In genomic region chr14:87055007-87055406, GRCh38 we compare ENCODE assay signal across 29 cellular contexts.
"Had no signal": no experiment of that assay in that cellular context is flagged by ENCODE, and none has a peak within 500 bp of the region (broad histone marks: within the 10 kb centered on the region; RNA-seq: fewer than 3 reads in every experiment).

No MANE protein-coding gene starts in this region.

- H3K9me3 Mint-ChIP-seq: activated naive CD4-positive, alpha-beta T cell treated with anti-CD3 and anti-CD28 coated beads, Interleukin-2, amount 10 ng/mL, durations not matched to agents 7 days and 5 days had no signal

- H3K27me3 Mint-ChIP-seq: activated CD4-positive, alpha-beta memory T cell treated with anti-CD3 and anti-CD28 coated beads, Interleukin-2, amount 10 ng/mL, durations not matched to agents 7 days and 5 days; activated CD8-positive, alpha-beta memory T cell treated with anti-CD3 and anti-CD28 coated beads, Interleukin-2, amount 10 ng/mL, durations not matched to agents 7 days and 5 days; activated naive CD4-positive, alpha-beta T cell treated with anti-CD3 and anti-CD28 coated beads, Interleukin-2, amount 10 ng/mL, durations not matched to agents 7 days and 5 days; activated naive CD8-positive, alpha-beta T cell treated with anti-CD3 and anti-CD28 coated beads, Interleukin-2, amount 50 U/mL, for 24 hours; brain had no signal

- H3K36me3 Mint-ChIP-seq: activated CD8-positive, alpha-beta memory T cell treated with anti-CD3 and anti-CD28 coated beads, Interleukin-2, amount 10 ng/mL, durations not matched to agents 7 days and 5 days; activated naive CD4-positive, alpha-beta T cell treated with anti-CD3 and anti-CD28 coated beads, Interleukin-2, amount 10 ng/mL, durations not matched to agents 7 days and 5 days; activated naive CD8-positive, alpha-beta T cell; brain had no signal

- H3K4me1 Mint-ChIP-seq: activated CD4-positive, alpha-beta memory T cell treated with anti-CD3 and anti-CD28 coated beads, Interleukin-2, amount 10 ng/mL, durations not matched to agents 7 days and 5 days; activated CD8-positive, alpha-beta memory T cell treated with anti-CD3 and anti-CD28 coated beads, Interleukin-2, amount 10 ng/mL, durations not matched to agents 7 days and 5 days; activated naive CD4-positive, alpha-beta T cell treated with anti-CD3 and anti-CD28 coated beads, Interleukin-2, amount 10 ng/mL, durations not matched to agents 7 days and 5 days; activated naive CD8-positive, alpha-beta T cell treated with anti-CD3 and anti-CD28 coated beads, Interleukin-2, amount 50 U/mL, for 24 hours; brain had no signal

- DNase-seq: activated CD4-positive, alpha-beta memory T cell treated with anti-CD3 and anti-CD28 coated beads, Interleukin-2, amount 10 ng/mL, durations not matched to agents 7 days and 5 days; activated CD4-positive, alpha-beta T cell treated with anti-CD3 and anti-CD28 coated beads for 1 hour; activated CD4-positive, alpha-beta T cell treated with anti-CD3 and anti-CD28 coated beads for 48 hours; activated CD4-positive, CD25-positive, alpha-beta regulatory T cell; activated CD8-positive, alpha-beta memory T cell treated with anti-CD3 and anti-CD28 coated beads for 24 hours; activated CD8-positive, alpha-beta memory T cell treated with anti-CD3 and anti-CD28 coated beads, Interleukin-2, amount 10 ng/mL, durations not matched to agents 7 days and 5 days; activated CD8-positive, alpha-beta memory T cell treated with anti-CD3 and anti-CD28 coated beads, Interleukin-2, amount 50 U/mL, for 48 hours; activated effector memory CD4-positive, alpha-beta T cell treated with Interleukin-2 at 50 U/mL for 16 hours; activated naive CD4-positive, alpha-beta T cell treated with anti-CD3 and anti-CD28 coated beads, Interleukin-2, amount 10 ng/mL, durations not matched to agents 7 days and 5 days; activated naive CD8-positive, alpha-beta T cell treated with anti-CD3 and anti-CD28 coated beads, Interleukin-2, amount 50 U/mL, for 24 hours; activated T-cell treated with anti-CD3 and anti-CD28 coated beads, Interleukin-2, amount 50 U/mL, for 48 hours; anterior cingulate cortex; central memory CD4-positive, alpha-beta T cell; NCI-H1048; NCI-H1105 treated with DMSO at 0.1 percent for 48 hours; NCI-H1436 treated with DMSO at 0.1 percent for 48 hours; NCI-H1694 treated with DMSO at 0.1 percent for 48 hours; NCI-H2029; NCI-H345; NCI-H524 treated with DMSO at 0.1 percent for 48 hours; OCI-M1; Right ventricle myocardium superior; SW 1271; T-helper 1 cell; T-helper 2 cell; T-helper 9 cell had no signal

- H3K27ac ChIP-seq: VCaP had no signal

- H3K4me3 Mint-ChIP-seq: activated CD4-positive, alpha-beta memory T cell treated with anti-CD3 and anti-CD28 coated beads, Interleukin-2, amount 10 ng/mL, durations not matched to agents 7 days and 5 days; activated CD8-positive, alpha-beta memory T cell treated with anti-CD3 and anti-CD28 coated beads, Interleukin-2, amount 10 ng/mL, durations not matched to agents 7 days and 5 days; activated naive CD4-positive, alpha-beta T cell treated with anti-CD3 and anti-CD28 coated beads, Interleukin-2, amount 10 ng/mL, durations not matched to agents 7 days and 5 days; activated naive CD8-positive, alpha-beta T cell; activated naive CD8-positive, alpha-beta T cell treated with anti-CD3 and anti-CD28 coated beads, Interleukin-2, amount 50 U/mL, for 24 hours; brain had no signal

- H3K27ac Mint-ChIP-seq: activated CD4-positive, alpha-beta memory T cell treated with anti-CD3 and anti-CD28 coated beads, Interleukin-2, amount 10 ng/mL, durations not matched to agents 7 days and 5 days; activated CD8-positive, alpha-beta memory T cell treated with anti-CD3 and anti-CD28 coated beads, Interleukin-2, amount 10 ng/mL, durations not matched to agents 7 days and 5 days; activated naive CD4-positive, alpha-beta T cell treated with anti-CD3 and anti-CD28 coated beads, Interleukin-2, amount 10 ng/mL, durations not matched to agents 7 days and 5 days; activated naive CD8-positive, alpha-beta T cell; activated naive CD8-positive, alpha-beta T cell treated with anti-CD3 and anti-CD28 coated beads, Interleukin-2, amount 50 U/mL, for 24 hours; brain had no signal
